Comparison of ENCODE assay signal across 9 cellular contexts in the genomic region with DNA sequence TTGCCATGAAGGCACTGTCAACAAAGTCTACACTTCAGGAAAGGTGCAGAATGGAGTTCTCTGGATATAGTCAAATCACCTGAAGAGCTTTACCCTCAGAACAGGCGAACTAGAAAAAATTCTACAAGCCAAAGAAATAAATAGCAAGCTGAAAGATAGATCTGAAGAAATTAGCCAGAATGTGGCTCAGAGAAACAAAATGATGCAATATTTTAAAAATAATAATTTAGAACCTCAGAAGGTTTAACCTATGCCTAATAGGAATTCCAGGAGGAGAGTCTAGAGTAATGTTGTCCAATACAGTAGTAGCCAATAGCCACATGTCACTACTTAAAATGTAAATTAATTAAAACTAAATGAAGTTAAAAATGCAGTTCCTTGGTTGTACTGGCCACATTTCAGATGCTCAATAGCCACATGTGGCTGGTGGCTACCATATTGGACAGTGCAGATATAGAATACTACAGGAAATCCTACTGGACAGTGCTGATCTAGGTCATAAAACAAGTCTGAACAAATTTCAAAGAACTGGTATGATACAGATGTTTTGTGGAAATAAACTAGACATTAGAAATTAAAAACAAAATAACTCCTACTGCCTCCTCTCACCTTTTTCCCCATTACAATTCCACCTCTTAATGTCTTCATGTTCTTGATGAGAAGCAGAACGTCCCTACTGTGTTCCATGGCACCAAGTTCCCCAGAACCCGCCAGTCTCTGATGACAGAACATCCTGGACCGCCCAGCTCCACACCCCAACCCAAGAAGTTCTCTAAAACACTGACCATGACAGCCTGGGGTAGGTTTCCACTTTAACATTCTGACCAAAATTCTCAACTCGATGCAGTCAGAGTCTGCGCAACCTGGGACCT. TPM values are rescaled to one million over a fixed set of nuclear protein-coding genes. Genes with fewer than 3 reads are reported as not detected.
DNase-seq lines count a peak whose midpoint lies in the region; ATAC-seq and TF ChIP-seq lines count a peak whose summit lies in the region.
"Had no signal": no experiment of that assay in that cellular context is flagged by ENCODE, and none has a peak within 500 bp of the region (broad histone marks: within the 10 kb centered on the region; RNA-seq: fewer than 3 reads in every experiment).

No MANE protein-coding gene starts in this region.

- H2BK12ac ChIP-seq in neuronal stem cell (ENCODE audit: low read length): no peak overlapping the region

- H3K27ac ChIP-seq in neuronal stem cell (replicated peaks; ENCODE audit: low read length): no peak overlapping the region

- peak overlapping the region; percentile 92 for H2AFZ ChIP-seq in neuronal stem cell (ENCODE audit: low read length)

- no peak overlapping the region for H3K18ac ChIP-seq in neuronal stem cell (ENCODE audit: low read length)

- H3K4me2 ChIP-seq in neuronal stem cell (ENCODE audit: insufficient read depth, low read length, poor library complexity, severe bottlenecking): peak overlapping the region; percentile 54

- no CpG with 5 or more reads among the region's 6 CpGs for WGBS in neuronal stem cell (ENCODE audit: extremely low coverage in 2 of 2, insufficient read length in 2 of 2, insufficient replicate concordance in 1 of 2), 2 donors

- no peaks in the 10 kb centered on the region for H3K4me1 ChIP-seq in neuronal stem cell (ENCODE audit: control insufficient read depth in 2 of 2, insufficient read depth in 1 of 2, low read depth in 1 of 2, low read length in 2 of 2)

- no peaks in the 10 kb centered on the region for H3K27me3 ChIP-seq in neuronal stem cell (ENCODE audit: control insufficient read depth in 3 of 3, insufficient read depth in 3 of 3, low read depth in 1 of 3, low read length in 3 of 3)

- no peak overlapping the region for H4K8ac ChIP-seq in neuronal stem cell (ENCODE audit: low read depth, low read length)

- H3K4me3 ChIP-seq in HFF-Myc (replicated peaks; ENCODE audit: low read depth, low read length): peak overlapping the region; percentile 90
- H3K4me3 ChIP-seq in neuronal stem cell (ENCODE audit: low read length in 2 of 2): peak overlapping the region; percentile 74 to 94

- peaks cover 3 to 4% of the 10 kb centered on the region in 2 donors for H3K9me3 ChIP-seq in neuronal stem cell (replicated peaks in 1 of 2; ENCODE audit: control insufficient read depth in 2 of 2, insufficient read depth in 1 of 2, low read depth in 1 of 2, low read length in 2 of 2)

- H4K91ac ChIP-seq in neuronal stem cell (ENCODE audit: low read depth, low read length, poor library complexity): no peak overlapping the region

- peak overlapping the region; percentile 12 for H3K23ac ChIP-seq in neuronal stem cell (ENCODE audit: low read depth, low read length, poor library complexity)

- no peak for TF ChIP-seq CTCF in HFF-Myc (IDR thresholded peaks at IDR 0.05; ENCODE audit: low read depth, low read length, missing control alignments)

- H3K4ac ChIP-seq in neuronal stem cell (ENCODE audit: low read length): no peak overlapping the region

- no peak overlapping the region for H3K14ac ChIP-seq in neuronal stem cell (ENCODE audit: low read length)

- H3K36me3 ChIP-seq in neuronal stem cell (replicated peaks in 1 of 2; ENCODE audit: control insufficient read depth in 2 of 2, insufficient read depth in 2 of 2, low read length in 2 of 2): peaks cover 0 to 3% of the 10 kb centered on the region in 2 donors

- no peaks in the 10 kb centered on the region for H3K79me1 ChIP-seq in neuronal stem cell (ENCODE audit: low read depth, low read length)

- no peak overlapping the region for H2BK5ac ChIP-seq in neuronal stem cell (ENCODE audit: low read length)

- no peak overlapping the region for H2BK120ac ChIP-seq in neuronal stem cell (ENCODE audit: low read depth, low read length)

- no peak overlapping the region for H2BK15ac ChIP-seq in neuronal stem cell (ENCODE audit: low read length)

- no peak for DNase-seq in HFF-Myc (ENCODE audit: extremely low read depth, low read depth)
- no peak for DNase-seq in neuronal stem cell (ENCODE audit: low spot score)
- no peak for DNase-seq in DMS153 (lab: John Stamatoyannopoulos, UW)
- no peak for DNase-seq in NCI-H345 (lab: John Stamatoyannopoulos, UW)
- DNase-seq in stimulated activated naive CD4-positive, alpha-beta T cell (lab: John Stamatoyannopoulos, UW): no peak

- ATAC-seq in GM18505 (IDR thresholded peaks at IDR 0.05; ENCODE audit: unreplicated experiment): peak; percentile 45
- peak; percentile 64 for ATAC-seq in esophagus mucosa

- no peak overlapping the region for H2AK5ac ChIP-seq in neuronal stem cell (ENCODE audit: low read depth, low read length)

- TF ChIP-seq POLR2A in GM18505 (IDR thresholded peaks at IDR 0.05; ENCODE audit: borderline replicate concordance, extremely low read depth, insufficient read depth, insufficient read length): no peak

- peak overlapping the region; percentile 0 for H3K9ac ChIP-seq in neuronal stem cell (ENCODE audit: low read depth, low read length, poor library complexity)

TF ChIP-seq in PFSK-1, 5 proteins besides CTCF, POLR2A, EP300 and RAD21:
- TF ChIP-seq REST (IDR thresholded peaks at IDR 0.05; ENCODE audit: insufficient read depth in 1 of 2, low read depth in 2 of 2, low read length in 2 of 2): no peak
- peak; percentile 22; the same call in 1 of the 2 replicates for TF ChIP-seq TAF1 (IDR thresholded peaks at IDR 0.05; ENCODE audit: borderline replicate concordance, insufficient read depth, low read length)

RNA-seq across cellular contexts. Expression of gene CDADC1, which starts 0.6 kb away (rescaled TPM):
- 3.1 TPM for polyA plus RNA-seq in PFSK-1 (2012; ENCODE audit: insufficient read length, low read depth)
- 4.9 TPM for total RNA-seq in esophagus mucosa
- 8.6 TPM for polyA plus RNA-seq in neuronal stem cell (2013, experiment 1 of 2)
- polyA plus RNA-seq in neuronal stem cell (2013, experiment 2 of 2): 8.6 TPM

RNA-seq across cellular contexts. Expression of gene MLNR, which starts 26.9 kb away (rescaled TPM):
- not detected for polyA plus RNA-seq in PFSK-1 (2012; ENCODE audit: insufficient read length, low read depth)
- total RNA-seq in esophagus mucosa: not detected
- polyA plus RNA-seq in neuronal stem cell (2013, experiment 1 of 2): not detected
- not detected for polyA plus RNA-seq in neuronal stem cell (2013, experiment 2 of 2)
- total RNA-seq: subcutaneous adipose tissue had no signal
